11 cellular contexts compared by ENCODE assay signal in the genomic region with DNA sequence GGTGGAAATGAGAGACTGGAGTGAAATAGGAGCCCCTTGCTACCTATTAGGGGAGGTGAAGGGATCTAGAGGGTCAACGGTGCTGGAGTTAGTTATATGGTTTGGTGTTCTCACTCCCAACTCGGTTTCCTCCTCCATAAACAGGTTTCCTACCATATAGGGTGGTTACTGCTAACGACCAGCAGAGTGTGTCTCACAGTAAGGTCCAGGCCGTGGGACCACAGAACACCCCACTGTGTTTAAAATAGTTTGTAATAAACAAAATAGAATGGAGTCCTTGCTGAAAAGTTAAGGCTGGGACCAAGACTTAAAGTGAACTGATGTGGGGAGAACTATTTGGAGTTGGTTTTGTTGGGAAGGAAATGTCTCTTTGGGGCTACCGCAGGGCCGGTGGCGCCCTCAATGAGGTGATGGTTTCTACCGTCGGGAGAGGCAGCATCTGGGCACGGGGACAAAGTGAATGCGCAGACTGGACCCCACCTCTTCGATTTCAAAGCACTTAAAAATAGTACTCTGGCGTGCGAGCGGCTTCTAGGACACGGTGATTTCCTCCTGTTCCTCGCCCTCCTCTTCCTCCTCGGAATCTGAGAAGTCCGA. TPM values are rescaled to one million over a fixed set of nuclear protein-coding genes. Genes with fewer than 3 reads are reported as not detected.
DNase-seq lines count a peak whose midpoint lies in the region; ATAC-seq and TF ChIP-seq lines count a peak whose summit lies in the region.
"Had no signal": no experiment of that assay in that cellular context is flagged by ENCODE, and none has a peak within 500 bp of the region (broad histone marks: within the 10 kb centered on the region; RNA-seq: fewer than 3 reads in every experiment).

No MANE protein-coding gene starts in this region.

- CTCF ChIA-PET in activated CD8-positive, alpha-beta T cell treated with anti-CD3 and anti-CD28 coated beads for 36 hours (lab: Charles Lee) = interaction anchor here (0.9 to 2.7 kb wide), 4 partner anchors 23 to 44 kb away, joined by 4 to 11 read pairs (median 6); no protein-coding TSS in a partner anchor

- H3K27me3 Mint-ChIP-seq in activated T-cell treated with anti-CD3 and anti-CD28 coated beads, Interleukin-2, amount 50 U/mL, for 4 hours (ENCODE audit: low read depth) = peaks cover 40% of the 10 kb centered on the region
- H3K27me3 Mint-ChIP-seq in activated CD8-positive, alpha-beta T cell treated with anti-CD3 and anti-CD28 coated beads for 36 hours = peaks cover 49% of the 10 kb centered on the region
- H3K27me3 Mint-ChIP-seq in stimulated activated naive CD8-positive, alpha-beta T cell treated with anti-CD3 and anti-CD28 coated beads, Interleukin-15, amount 100 ng/mL, for 72 hours = peaks cover 64% of the 10 kb centered on the region

- H3K4me1 Mint-ChIP-seq in activated T-cell treated with anti-CD3 and anti-CD28 coated beads, Interleukin-2, amount 50 U/mL, for 4 hours (ENCODE audit: low read depth) = peaks cover 18% of the 10 kb centered on the region
- H3K4me1 Mint-ChIP-seq in activated CD8-positive, alpha-beta T cell treated with anti-CD3 and anti-CD28 coated beads for 36 hours (ENCODE audit: low read depth) = peaks cover 13% of the 10 kb centered on the region
- H3K4me1 Mint-ChIP-seq in stimulated activated naive CD8-positive, alpha-beta T cell treated with anti-CD3 and anti-CD28 coated beads, Interleukin-15, amount 100 ng/mL, for 72 hours = peaks cover 38% of the 10 kb centered on the region

- no peak for DNase-seq in activated T-cell treated with anti-CD3 and anti-CD28 coated beads, Interleukin-2, amount 50 U/mL, for 4 hours
- no peak for DNase-seq in activated T-cell treated with anti-CD3 and anti-CD28 coated beads, Interleukin-2, amount 50 U/mL, for 1 hour
- no peak for DNase-seq in activated CD8-positive, alpha-beta T cell treated with anti-CD3 and anti-CD28 coated beads for 36 hours
- no peak for DNase-seq in stimulated activated naive CD8-positive, alpha-beta T cell treated with anti-CD3 and anti-CD28 coated beads, Interleukin-15, amount 100 ng/mL, for 72 hours
- DNase-seq in cerebellum (ENCODE audit: low spot score) (no peak), vagina (ENCODE audit: extremely low spot score in 2 of 2) (no peak)
- DNase-seq in stimulated activated CD4-positive, alpha-beta T cell treated with anti-CD3 and anti-CD28 coated beads, Interleukin-4, amount 100 ng/mL, for 4 hours = no peak
- DNase-seq: gastrocnemius medialis, midbrain, MV-4-11 had no signal

- no peak for TF ChIP-seq CTCF in activated CD8-positive, alpha-beta T cell treated with anti-CD3 and anti-CD28 coated beads for 36 hours (IDR thresholded peaks at IDR 0.05)
- TF ChIP-seq CTCF in vagina (IDR thresholded peaks at IDR 0.05) = no peak

- peaks cover 2% of the 10 kb centered on the region for H3K36me3 Mint-ChIP-seq in activated T-cell treated with anti-CD3 and anti-CD28 coated beads, Interleukin-2, amount 50 U/mL, for 4 hours (ENCODE audit: insufficient read depth)
- H3K36me3 Mint-ChIP-seq in activated CD8-positive, alpha-beta T cell treated with anti-CD3 and anti-CD28 coated beads for 36 hours (ENCODE audit: low read depth) = peaks cover 2% of the 10 kb centered on the region

- H3K27ac ChIP-seq in iPS-20b (ENCODE audit: low read length) (no peak overlapping the region), vagina (no peak overlapping the region)
- H3K27ac ChIP-seq: gastrocnemius medialis had no signal

- TF ChIP-seq POLR2A in vagina (IDR thresholded peaks at IDR 0.05) = no peak

- no peak for ATAC-seq in activated T-cell treated with anti-CD3 and anti-CD28 coated beads, Interleukin-2, amount 50 U/mL, for 4 hours
- ATAC-seq in activated CD8-positive, alpha-beta T cell treated with anti-CD3 and anti-CD28 coated beads for 36 hours = no peak
- no peak for ATAC-seq in stimulated activated naive CD8-positive, alpha-beta T cell treated with anti-CD3 and anti-CD28 coated beads, Interleukin-15, amount 100 ng/mL, for 72 hours
- ATAC-seq: gastrocnemius medialis had no signal

- intact Hi-C loops in activated CD8-positive, alpha-beta T cell treated with anti-CD3 and anti-CD28 coated beads for 36 hours (cut with micrococcal nuclease) = loop anchor here (10.0 kb wide), 1 partner anchor 439 kb away; the partner anchor contains the start of gene SLC6A5
- intact Hi-C loops in vagina (cut with DNase I) = no loop called here

- no peaks in the 10 kb centered on the region for H3K36me3 ChIP-seq in iPS-20b (ENCODE audit: insufficient read depth, low read depth, low read length)
- no peaks in the 10 kb centered on the region for H3K36me3 ChIP-seq in vagina
- H3K36me3 ChIP-seq: gastrocnemius medialis had no signal

- H3K9me3 ChIP-seq in iPS-20b (ENCODE audit: insufficient read depth, low read depth, low read length) = no peaks in the 10 kb centered on the region
- H3K9me3 ChIP-seq in vagina = no peaks in the 10 kb centered on the region
- H3K9me3 ChIP-seq: gastrocnemius medialis had no signal

- H3K9ac ChIP-seq in iPS-20b (ENCODE audit: low read depth, low read length) = peak overlapping the region; percentile 41; the same call in 1 of the 2 replicates

- H3K9me3 Mint-ChIP-seq in activated T-cell treated with anti-CD3 and anti-CD28 coated beads, Interleukin-2, amount 50 U/mL, for 4 hours = peaks cover 12% of the 10 kb centered on the region
- no peaks in the 10 kb centered on the region for H3K9me3 Mint-ChIP-seq in activated CD8-positive, alpha-beta T cell treated with anti-CD3 and anti-CD28 coated beads for 36 hours
- peaks cover 5 to 8% of the 10 kb centered on the region in 2 donors for H3K9me3 Mint-ChIP-seq in stimulated activated naive CD8-positive, alpha-beta T cell treated with anti-CD3 and anti-CD28 coated beads, Interleukin-15, amount 100 ng/mL, for 72 hours

- H3K27ac Mint-ChIP-seq in activated CD8-positive, alpha-beta T cell treated with anti-CD3 and anti-CD28 coated beads for 36 hours = no peak overlapping the region
- no peak overlapping the region for H3K27ac Mint-ChIP-seq in stimulated activated naive CD8-positive, alpha-beta T cell treated with anti-CD3 and anti-CD28 coated beads, Interleukin-15, amount 100 ng/mL, for 72 hours

- H3K4me1 ChIP-seq in iPS-20b (ENCODE audit: insufficient read depth, low read length) (peaks cover 33% of the 10 kb centered on the region), vagina (peaks cover 15% of the 10 kb centered on the region)
- H3K4me1 ChIP-seq: gastrocnemius medialis had no signal

- H3K4me3 Mint-ChIP-seq in activated T-cell treated with anti-CD3 and anti-CD28 coated beads, Interleukin-2, amount 50 U/mL, for 4 hours = peak overlapping the region; percentile 70
- H3K4me3 Mint-ChIP-seq in activated CD8-positive, alpha-beta T cell treated with anti-CD3 and anti-CD28 coated beads for 36 hours = peak overlapping the region; percentile 58
- peak overlapping the region; percentile 80 to 85 for H3K4me3 Mint-ChIP-seq in stimulated activated naive CD8-positive, alpha-beta T cell treated with anti-CD3 and anti-CD28 coated beads, Interleukin-15, amount 100 ng/mL, for 72 hours

- H3K27me3 ChIP-seq in iPS-20b (ENCODE audit: insufficient read depth, low read length) = peaks cover 83% of the 10 kb centered on the region
- peaks cover 19% of the 10 kb centered on the region for H3K27me3 ChIP-seq in vagina

- POLR2A ChIA-PET in activated CD8-positive, alpha-beta T cell treated with anti-CD3 and anti-CD28 coated beads for 36 hours (lab: Charles Lee) = interaction anchor here (0.6 kb wide), 1 partner anchor 9 kb away, joined by 3 read pairs; no protein-coding TSS in a partner anchor

- H3K4me3 ChIP-seq in iPS-20b (ENCODE audit: low read length) (peak overlapping the region; percentile 77), vagina (peak overlapping the region in 1 of 2 donors; percentile 12)

RNA-seq across cellular contexts. Expression of gene DBX1, which starts 4.5 kb away (rescaled TPM):
- total RNA-seq in activated T-cell treated with anti-CD3 and anti-CD28 coated beads, Interleukin-2, amount 50 U/mL, for 4 hours = not detected
- not detected for total RNA-seq in activated CD8-positive, alpha-beta T cell treated with anti-CD3 and anti-CD28 coated beads for 36 hours
- total RNA-seq in cerebellum (not detected), vagina (not detected)
- total RNA-seq: gastrocnemius medialis had no signal
